ENCODE assay signal across 9 cellular contexts in genomic region chr12:12684375-12685106, GRCh38. TPM values are rescaled to one million over a fixed set of nuclear protein-coding genes. Genes with fewer than 3 reads are reported as not detected.
A peak's percentile ranks its signal among the peaks of the same experiment; 100 is the strongest.
DNase-seq lines count a peak whose midpoint lies in the region; ATAC-seq and TF ChIP-seq lines count a peak whose summit lies in the region.
"Had no signal": no experiment of that assay in that cellular context is flagged by ENCODE, and none has a peak within 500 bp of the region (broad histone marks: within the 10 kb centered on the region; RNA-seq: fewer than 3 reads in every experiment).

No MANE protein-coding gene starts in this region.

- peak overlapping the region; percentile 56 for H3K4me3 ChIP-seq in GM23338
- H3K4me3 ChIP-seq in astrocyte of the cerebellum (ENCODE audit: low read depth, low read length) = no peak overlapping the region
- H3K4me3 ChIP-seq in left lung = no peak overlapping the region
- H3K4me3 ChIP-seq: upper lobe of left lung had no signal

- H3K27me3 ChIP-seq in GM23338 (ENCODE audit: insufficient read depth) (peaks cover 5% of the 10 kb centered on the region; the same call in 1 of the 2 replicates), left lung (no peaks in the 10 kb centered on the region)
- H3K27me3 ChIP-seq: upper lobe of left lung had no signal

- no peaks in the 10 kb centered on the region for H3K9me3 ChIP-seq in left lung
- H3K9me3 ChIP-seq: upper lobe of left lung had no signal

- peaks cover 36% of the 10 kb centered on the region for H3K4me1 Mint-ChIP-seq in GM23338
- no peaks in the 10 kb centered on the region for H3K4me1 Mint-ChIP-seq in effector memory CD8-positive, alpha-beta T cell (ENCODE audit: low read depth in 2 of 2)

- no peaks in the 10 kb centered on the region for H3K9me2 ChIP-seq in GM23338 (ENCODE audit: insufficient read depth)

- no peak overlapping the region for H2AFZ ChIP-seq in GM23338

- no peaks in the 10 kb centered on the region for H3K36me3 Mint-ChIP-seq in GM23338 (ENCODE audit: low read depth)
- H3K36me3 Mint-ChIP-seq in effector memory CD8-positive, alpha-beta T cell (ENCODE audit: insufficient read depth) = no peaks in the 10 kb centered on the region

- no peak for TF ChIP-seq CTCF in GM23338 (conservative IDR thresholded peaks at IDR 0.05; ENCODE audit: low read depth in 2 of 2)
- TF ChIP-seq CTCF in astrocyte of the cerebellum (IDR thresholded peaks at IDR 0.05; ENCODE audit: low read depth, low read length, missing control alignments) = no peak
- TF ChIP-seq CTCF in left lung (IDR thresholded peaks at IDR 0.05) = no peak

- in situ Hi-C loops in astrocyte of the cerebellum (cut with HindIII; ENCODE audit: low sequenced_read_pairs) = no loop called here

- H3K4me1 ChIP-seq in GM23338 (ENCODE audit: insufficient read depth) (peaks cover 14% of the 10 kb centered on the region), left lung (no peaks in the 10 kb centered on the region)

- ATAC-seq in GM23338 (peak; percentile 90), left lung (peak; percentile 54), HG02852 (IDR thresholded peaks at IDR 0.05; ENCODE audit: unreplicated experiment) (no peak), HG03095 (IDR thresholded peaks at IDR 0.05; ENCODE audit: unreplicated experiment) (no peak)
- no peak for ATAC-seq in effector memory CD8-positive, alpha-beta T cell (replicated peaks)

- peak overlapping the region; percentile 98 for H3K27ac Mint-ChIP-seq in GM23338
- H3K27ac Mint-ChIP-seq in effector memory CD8-positive, alpha-beta T cell = no peak overlapping the region

- H3K36me3 ChIP-seq in GM23338 (ENCODE audit: insufficient read depth) = no peaks in the 10 kb centered on the region
- H3K36me3 ChIP-seq in left lung = no peaks in the 10 kb centered on the region
- H3K36me3 ChIP-seq: upper lobe of left lung had no signal

- H3K27ac ChIP-seq in GM23338 (ENCODE audit: low read depth) (peak overlapping the region; percentile 85), left lung (no peak overlapping the region)
- H3K27ac ChIP-seq: upper lobe of left lung had no signal

- peaks cover 22% of the 10 kb centered on the region for H3K79me2 ChIP-seq in GM23338 (replicated peaks; ENCODE audit: insufficient read depth)

- peak; percentile 99 for DNase-seq in GM23338 (ENCODE audit: low spot score)
- peak; percentile 80 to 93 for DNase-seq in NCI-H1930 (lab: John Stamatoyannopoulos, UW)
- DNase-seq in astrocyte of the cerebellum (ENCODE audit: low read depth) = peak; percentile 16
- no peak for DNase-seq in left lung
- no peak for DNase-seq in stimulated activated naive CD4-positive, alpha-beta T cell treated with Interleukin-2 at 50 U/mL for 16 hours (lab: John Stamatoyannopoulos, UW)
- DNase-seq in effector memory CD8-positive, alpha-beta T cell = no peak
- DNase-seq: upper lobe of left lung had no signal

- intact Hi-C loops in left lung (cut with DNase I) = no loop called here

- no peaks in the 10 kb centered on the region for H3F3A ChIP-seq in GM23338 (replicated peaks; ENCODE audit: low read depth)

- H4K20me1 ChIP-seq in GM23338 (replicated peaks; ENCODE audit: insufficient read depth) = no peaks in the 10 kb centered on the region

- H3K9me3 Mint-ChIP-seq in GM23338 = no peaks in the 10 kb centered on the region
- H3K9me3 Mint-ChIP-seq in effector memory CD8-positive, alpha-beta T cell = no peaks in the 10 kb centered on the region

- peaks cover 13% of the 10 kb centered on the region for H3K27me3 Mint-ChIP-seq in GM23338 (ENCODE audit: insufficient read depth, low read depth, poor library complexity)
- H3K27me3 Mint-ChIP-seq in effector memory CD8-positive, alpha-beta T cell = no peaks in the 10 kb centered on the region

- H3K4me2 ChIP-seq in GM23338 = peak overlapping the region; percentile 78

- H3K4me3 Mint-ChIP-seq in GM23338 = peak overlapping the region; percentile 92
- no peak overlapping the region for H3K4me3 Mint-ChIP-seq in effector memory CD8-positive, alpha-beta T cell

TF ChIP-seq in GM23338, 12 proteins besides CTCF, POLR2A, EP300 and RAD21 (continues in another document):
- TF ChIP-seq POLR2AphosphoS5 (IDR thresholded peaks at IDR 0.05; ENCODE audit: low read depth) = peak; percentile 85
- no peak for TF ChIP-seq ZNF114 (CRISPR knock-in tag; IDR thresholded peaks at IDR 0.05)
- no peak; the same call in 1 of the 2 replicates for TF ChIP-seq NANOG (IDR thresholded peaks at IDR 0.05; ENCODE audit: borderline replicate concordance)
- TF ChIP-seq CREB1 (CRISPR knock-in tag; IDR thresholded peaks at IDR 0.05; ENCODE audit: low read depth) = peak; percentile 70
- no peak for TF ChIP-seq ZNF462 (CRISPR knock-in tag; IDR thresholded peaks at IDR 0.05)
- no peak for TF ChIP-seq EZH2phosphoT487 (IDR thresholded peaks at IDR 0.05; ENCODE audit: unreplicated experiment)
- no peak for TF ChIP-seq EZH2 (IDR thresholded peaks at IDR 0.05; ENCODE audit: low read depth, unreplicated experiment)

RNA-seq across cellular contexts. Expression of gene GPR19, which starts 11.4 kb away (rescaled TPM):
- total RNA-seq in GM23338 (2014; rRNA removed; shearing (Covaris generic)) = 15.3 and 18.7 TPM in 2 replicates
- 12.1 and 14.3 TPM in 2 replicates for polyA plus RNA-seq in GM23338 (2016; fragmentation: Nextera tagmentation; extraction: Ambion mirVana)
- total RNA-seq in left lung = under 1 TPM; 0.24 to 0.70 TPM
- total RNA-seq: upper lobe of left lung had no signal

RNA-seq across cellular contexts. Expression of gene CDKN1B, which starts 32.6 kb away (rescaled TPM):
- total RNA-seq in GM23338 (2014; rRNA removed; shearing (Covaris generic)) = 27.9 and 30.6 TPM in 2 replicates
- 9.3 and 9.5 TPM in 2 replicates for polyA plus RNA-seq in GM23338 (2016; fragmentation: Nextera tagmentation; extraction: Ambion mirVana)
- total RNA-seq in left lung = 10 to 100 TPM; 36.8 to 43.1 TPM

Comparison
In these comparisons a context has a peak if more than half of its experiments do, and no peak if none do; other contexts are left out.
1. ATAC-seq: peak in GM23338 (single experiment) and left lung (single experiment); none in HG02852 (single experiment), HG03095 (single experiment) and effector memory CD8-positive, alpha-beta T cell (single experiment).
2. DNase-seq: peak in GM23338 (single experiment), NCI-H1930 (2 of 2) and astrocyte of the cerebellum (single experiment); none in left lung (0 of 2), stimulated activated naive CD4-positive, alpha-beta T cell treated with Interleukin-2 at 50 U/mL for 16 hours (single experiment) and effector memory CD8-positive, alpha-beta T cell (0 of 3).